ENCODE assay signal across 16 cellular contexts in the genomic region with DNA sequence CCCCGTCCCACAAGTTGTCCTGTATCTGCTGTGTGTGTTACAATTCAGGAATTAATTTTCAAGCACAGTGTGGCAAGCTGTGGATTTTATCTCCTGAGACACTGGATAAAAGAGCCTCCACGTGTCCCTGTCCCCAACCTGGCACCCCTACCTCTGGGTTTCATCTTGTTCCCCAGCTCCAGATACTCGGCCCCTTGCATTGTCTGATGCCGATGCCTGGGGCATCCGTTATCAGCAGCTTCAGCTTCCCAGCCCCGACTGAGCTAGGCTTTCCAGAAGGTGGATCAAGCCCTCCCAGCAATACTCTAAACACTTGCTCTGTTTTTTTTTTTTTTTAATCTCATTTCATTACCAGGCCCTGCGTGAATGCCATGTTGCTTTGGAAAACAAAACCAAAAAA.
DNase-seq lines count a peak whose midpoint lies in the region; ATAC-seq and TF ChIP-seq lines count a peak whose summit lies in the region.
"Had no signal": no experiment of that assay in that cellular context is flagged by ENCODE, and none has a peak within 500 bp of the region (broad histone marks: within the 10 kb centered on the region; RNA-seq: fewer than 3 reads in every experiment).

No MANE protein-coding gene starts in this region.

- no peak overlapping the region for H3K4me3 ChIP-seq in brain microvascular endothelial cell (ENCODE audit: low read depth, low read length)
- H3K4me3 ChIP-seq: BLaER1, GM23248 had no signal

- no peak for TF ChIP-seq CTCF in nephron progenitor cell (IDR thresholded peaks at IDR 0.05)
- TF ChIP-seq CTCF in brain microvascular endothelial cell (IDR thresholded peaks at IDR 0.05; ENCODE audit: low read depth, low read length, missing control alignments): no peak

- H3K27me3 Mint-ChIP-seq in T-helper 17 cell (peaks cover 11% of the 10 kb centered on the region), nephron progenitor cell (ENCODE audit: low read depth, poor library complexity) (peaks cover 16% of the 10 kb centered on the region)
- H3K27me3 Mint-ChIP-seq in dendritic cell treated with granulocyte-macrophage colony-stimulating factor and Interleukin-4, amounts not matched to agents 40 ng/mL and 50 ng/mL, for 4 days: peaks cover 11% of the 10 kb centered on the region

- peak; percentile 40 for DNase-seq in NCI-H82 (lab: John Stamatoyannopoulos, UW)
- DNase-seq in NCI-H82 treated with DMSO at 0.1 percent for 48 hours (lab: John Stamatoyannopoulos, UW; ENCODE audit: unreplicated experiment): no peak
- DNase-seq in T-helper 17 cell: no peak
- no peak for DNase-seq in nephron progenitor cell
- DNase-seq in COLO668 (lab: John Stamatoyannopoulos, UW; ENCODE audit: unreplicated experiment): no peak
- DNase-seq in stimulated activated effector memory CD8-positive, alpha-beta T cell treated with anti-CD3 and anti-CD28 coated beads, Interleukin-12 subunit alpha, Interleukin-12 subunit beta, amount 100 ng/mL, for 72 hours (ENCODE audit: low spot score in 2 of 2): no peak
- DNase-seq in brain microvascular endothelial cell: no peak
- DNase-seq: CD8-positive, alpha-beta memory T cell; DMS53; GF-D8; GM23248 had no signal

- no peak overlapping the region for H3K4me3 Mint-ChIP-seq in T-helper 17 cell
- no peak overlapping the region for H3K4me3 Mint-ChIP-seq in dendritic cell treated with granulocyte-macrophage colony-stimulating factor and Interleukin-4, amounts not matched to agents 40 ng/mL and 50 ng/mL, for 4 days
- no peak overlapping the region for H3K4me3 Mint-ChIP-seq in nephron progenitor cell
- H3K4me3 Mint-ChIP-seq in stimulated activated effector memory CD8-positive, alpha-beta T cell treated with anti-CD3 and anti-CD28 coated beads, Interleukin-12 subunit alpha, Interleukin-12 subunit beta, amount 100 ng/mL, for 72 hours: no peak overlapping the region
- H3K4me3 Mint-ChIP-seq: CD8-positive, alpha-beta memory T cell had no signal

- no peaks in the 10 kb centered on the region for H3K27me3 ChIP-seq in brain microvascular endothelial cell (replicated peaks)
- H3K27me3 ChIP-seq: BLaER1 had no signal

- in situ Hi-C loops in brain microvascular endothelial cell (cut with HindIII; ENCODE audit: low pct_ligation_motif_present, low sequenced_read_pairs): no loop called here

- no peak overlapping the region for H3K27ac ChIP-seq in brain microvascular endothelial cell
- H3K27ac ChIP-seq: 22Rv1, BLaER1, GM23248, HL-60 had no signal

- ATAC-seq in T-helper 17 cell: no peak
- no peak for ATAC-seq in stimulated activated effector memory CD8-positive, alpha-beta T cell treated with anti-CD3 and anti-CD28 coated beads, Interleukin-12 subunit alpha, Interleukin-12 subunit beta, amount 100 ng/mL, for 72 hours
- ATAC-seq: HCT116 had no signal

- intact Hi-C loops in dendritic cell treated with granulocyte-macrophage colony-stimulating factor and Interleukin-4, amounts not matched to agents 40 ng/mL and 50 ng/mL, for 4 days (cut with micrococcal nuclease): no loop called here

- H3K27ac Mint-ChIP-seq in T-helper 17 cell: peak overlapping the region; percentile 11
- H3K27ac Mint-ChIP-seq in dendritic cell treated with granulocyte-macrophage colony-stimulating factor and Interleukin-4, amounts not matched to agents 40 ng/mL and 50 ng/mL, for 4 days: peak overlapping the region; percentile 14
- peak overlapping the region; percentile 36 for H3K27ac Mint-ChIP-seq in nephron progenitor cell
- H3K27ac Mint-ChIP-seq in stimulated activated effector memory CD8-positive, alpha-beta T cell treated with anti-CD3 and anti-CD28 coated beads, Interleukin-12 subunit alpha, Interleukin-12 subunit beta, amount 100 ng/mL, for 72 hours: no peak overlapping the region

- no peaks in the 10 kb centered on the region for H3K9me3 ChIP-seq in T-helper 17 cell (ENCODE audit: control insufficient read depth, low read length, poor library complexity, severe bottlenecking)
- H3K9me3 ChIP-seq: BLaER1 had no signal

- H3K4me1 Mint-ChIP-seq in T-helper 17 cell (peaks cover 18% of the 10 kb centered on the region), nephron progenitor cell (peaks cover 74% of the 10 kb centered on the region)
- H3K4me1 Mint-ChIP-seq in dendritic cell treated with granulocyte-macrophage colony-stimulating factor and Interleukin-4, amounts not matched to agents 40 ng/mL and 50 ng/mL, for 4 days (ENCODE audit: low read depth): peaks cover 33% of the 10 kb centered on the region
- peaks cover 15% of the 10 kb centered on the region for H3K4me1 Mint-ChIP-seq in stimulated activated effector memory CD8-positive, alpha-beta T cell treated with anti-CD3 and anti-CD28 coated beads, Interleukin-12 subunit alpha, Interleukin-12 subunit beta, amount 100 ng/mL, for 72 hours

- peaks cover 9% of the 10 kb centered on the region for H3K36me3 ChIP-seq in brain microvascular endothelial cell (replicated peaks)
- H3K36me3 ChIP-seq: BLaER1 had no signal

- no peaks in the 10 kb centered on the region for H3K9me3 Mint-ChIP-seq in dendritic cell treated with granulocyte-macrophage colony-stimulating factor and Interleukin-4, amounts not matched to agents 40 ng/mL and 50 ng/mL, for 4 days
- no peaks in the 10 kb centered on the region for H3K9me3 Mint-ChIP-seq in nephron progenitor cell
- no peaks in the 10 kb centered on the region for H3K9me3 Mint-ChIP-seq in stimulated activated effector memory CD8-positive, alpha-beta T cell treated with anti-CD3 and anti-CD28 coated beads, Interleukin-12 subunit alpha, Interleukin-12 subunit beta, amount 100 ng/mL, for 72 hours
- H3K9me3 Mint-ChIP-seq: CD8-positive, alpha-beta memory T cell had no signal

- H3K36me3 Mint-ChIP-seq in T-helper 17 cell (ENCODE audit: low read depth): peaks cover 4% of the 10 kb centered on the region
- peaks cover 11% of the 10 kb centered on the region for H3K36me3 Mint-ChIP-seq in dendritic cell treated with granulocyte-macrophage colony-stimulating factor and Interleukin-4, amounts not matched to agents 40 ng/mL and 50 ng/mL, for 4 days (ENCODE audit: low read depth)
- peaks cover 24% of the 10 kb centered on the region for H3K36me3 Mint-ChIP-seq in nephron progenitor cell (ENCODE audit: low read depth)
- H3K36me3 Mint-ChIP-seq in stimulated activated effector memory CD8-positive, alpha-beta T cell treated with anti-CD3 and anti-CD28 coated beads, Interleukin-12 subunit alpha, Interleukin-12 subunit beta, amount 100 ng/mL, for 72 hours: peaks cover 6% of the 10 kb centered on the region
